Comparison of ENCODE assay signal across 9 cellular contexts in the genomic region with DNA sequence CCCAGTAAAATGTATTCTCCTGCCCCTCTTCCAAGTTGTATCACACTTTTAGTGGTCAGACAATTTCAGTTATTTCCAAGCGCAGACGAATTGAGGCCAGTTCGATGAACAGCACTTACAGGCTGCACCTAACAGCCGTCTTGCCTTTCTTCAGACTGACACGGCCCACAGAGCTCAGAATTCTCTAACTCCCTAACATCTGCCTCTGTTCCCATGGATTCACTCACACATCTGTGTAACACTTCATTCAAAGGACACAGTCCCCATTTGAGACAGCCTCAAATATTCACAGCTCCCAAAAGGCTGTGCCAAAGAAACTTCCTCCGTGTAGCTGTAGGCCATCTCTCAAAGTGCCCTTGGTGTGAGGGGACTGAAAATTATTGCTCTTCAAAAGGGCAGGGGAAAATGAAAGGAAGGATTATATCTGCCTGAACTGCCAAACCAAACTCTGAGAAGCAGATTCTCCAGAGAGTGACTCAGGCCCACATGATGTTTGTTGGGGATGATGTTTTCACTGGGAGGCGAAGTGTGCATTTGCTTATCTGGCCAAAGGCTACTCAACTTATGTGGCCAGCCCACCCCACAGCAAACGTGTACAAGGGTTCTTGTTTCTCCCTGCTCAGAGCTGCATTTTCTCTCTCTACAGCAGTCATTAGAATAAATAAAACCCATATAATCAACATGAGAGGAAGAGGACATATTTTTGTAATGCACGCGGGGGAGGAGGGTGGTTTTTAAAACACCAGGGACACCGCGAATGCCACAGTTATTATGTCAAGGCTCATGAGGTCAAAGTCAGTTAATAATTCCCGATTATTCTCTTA.
DNase-seq lines count a peak whose midpoint lies in the region; ATAC-seq and TF ChIP-seq lines count a peak whose summit lies in the region.
"Had no signal": no experiment of that assay in that cellular context is flagged by ENCODE, and none has a peak within 500 bp of the region (broad histone marks: within the 10 kb centered on the region; RNA-seq: fewer than 3 reads in every experiment).

No MANE protein-coding gene starts in this region.

- WGBS in gastroesophageal sphincter (ENCODE audit: low coverage in 1 of 2), 2 donors: 34 to 39% methylated on average over 11 to 12 of the region's 13 CpGs
- WGBS in trophoblast cell (ENCODE audit: extremely low coverage, insufficient coverage, insufficient read length): no CpG with 5 or more reads among the region's 13 CpGs

- no peak for TF ChIP-seq POLR2A in gastroesophageal sphincter (IDR thresholded peaks at IDR 0.05)

- peak; percentile 40 for ATAC-seq in gastroesophageal sphincter

- TF ChIP-seq CTCF in BJ (IDR thresholded peaks at IDR 0.05; ENCODE audit: insufficient read depth, low read depth, low read length) (no peak), gastroesophageal sphincter (IDR thresholded peaks at IDR 0.05) (no peak)

- H3K27ac ChIP-seq in gastroesophageal sphincter (peak overlapping the region; percentile 80 to 94 (median 83)), trophoblast cell (ENCODE audit: low read depth, low read length) (peak overlapping the region; percentile 100)

- peak overlapping the region; percentile 72 for H2AFZ ChIP-seq in trophoblast cell (ENCODE audit: insufficient read depth, low read length, poor library complexity)

- peaks cover 22% of the 10 kb centered on the region for H3K79me2 ChIP-seq in trophoblast cell (ENCODE audit: control insufficient read depth, insufficient read depth, low read length, poor library complexity)

- no peak overlapping the region for H3K4me2 ChIP-seq in trophoblast cell (ENCODE audit: low read length)

- H3K9me3 ChIP-seq in gastroesophageal sphincter (no peaks in the 10 kb centered on the region), trophoblast cell (ENCODE audit: insufficient read depth, low read depth, low read length) (no peaks in the 10 kb centered on the region)

- H4K91ac ChIP-seq in trophoblast cell (ENCODE audit: low read depth, low read length): peak overlapping the region; percentile 100

- H2BK120ac ChIP-seq in trophoblast cell (ENCODE audit: insufficient read depth, low read length, poor library complexity): peak overlapping the region; percentile 99

- TF ChIP-seq EP300 in gastroesophageal sphincter (IDR thresholded peaks at IDR 0.05): no peak

- no peak overlapping the region for H3K4me3 ChIP-seq in BJ (ENCODE audit: low read depth, low read length)
- no peak overlapping the region for H3K4me3 ChIP-seq in gastroesophageal sphincter
- no peak overlapping the region for H3K4me3 ChIP-seq in trophoblast cell (ENCODE audit: low read depth, low read length)

- CTCF ChIA-PET in BJ (lab: Yijun Ruan, JAX): interaction anchor here (0.6 to 7.3 kb wide), 5 partner anchors 15 to 590 kb away, joined by 3 to 54 read pairs (median 4); no protein-coding TSS in a partner anchor

- peak overlapping the region; percentile 95 for H4K12ac ChIP-seq in trophoblast cell (ENCODE audit: low read depth, low read length)

- peak overlapping the region; percentile 95 for H4K8ac ChIP-seq in trophoblast cell (ENCODE audit: low read depth, low read length)

- peak overlapping the region; percentile 95 for H3K4ac ChIP-seq in trophoblast cell (ENCODE audit: low read depth, low read length)

- H3K18ac ChIP-seq in trophoblast cell (ENCODE audit: low read length): peak overlapping the region; percentile 94

- POLR2A ChIA-PET in BJ (lab: Charles Lee): no interaction called here

- H2BK12ac ChIP-seq in trophoblast cell (ENCODE audit: low read length): peak overlapping the region; percentile 97

- H2BK5ac ChIP-seq in trophoblast cell (ENCODE audit: low read depth, low read length, poor library complexity): peak overlapping the region; percentile 93

- H3K36me3 ChIP-seq in BJ (ENCODE audit: control insufficient read depth, insufficient read depth, low read length) (no peaks in the 10 kb centered on the region), gastroesophageal sphincter (no peaks in the 10 kb centered on the region), trophoblast cell (ENCODE audit: control insufficient read depth in 1 of 2, insufficient read depth in 2 of 2, low read length in 2 of 2) (no peaks in the 10 kb centered on the region)

- H3K14ac ChIP-seq in trophoblast cell (ENCODE audit: low read length): peak overlapping the region; percentile 97

- H3K23ac ChIP-seq in trophoblast cell (ENCODE audit: low read length): no peak overlapping the region

- H2AK5ac ChIP-seq in trophoblast cell (ENCODE audit: low read length): peak overlapping the region; percentile 98

- peaks cover 1% of the 10 kb centered on the region; the same call in 1 of the 2 replicates for H3K27me3 ChIP-seq in BJ (ENCODE audit: control insufficient read depth, insufficient read depth, low read length)
- peaks cover 26% of the 10 kb centered on the region for H3K27me3 ChIP-seq in gastroesophageal sphincter
- H3K27me3 ChIP-seq in trophoblast cell (ENCODE audit: insufficient read depth, low read length): no peaks in the 10 kb centered on the region

- H3K79me1 ChIP-seq in trophoblast cell (ENCODE audit: low read length): peaks cover 71% of the 10 kb centered on the region

- H3K4me1 ChIP-seq in gastroesophageal sphincter: peaks cover 28 to 96% (median 33%) of the 10 kb centered on the region in 3 donors
- peaks cover 34 to 50% of the 10 kb centered on the region in 2 experiments for H3K4me1 ChIP-seq in trophoblast cell (ENCODE audit: control insufficient read depth in 1 of 2, insufficient read depth in 2 of 2, low read length in 2 of 2)

- peak overlapping the region; percentile 28 for H3K9ac ChIP-seq in trophoblast cell (ENCODE audit: low read length)

- peak; percentile 68 for DNase-seq in BJ (ENCODE audit: low read depth)
- DNase-seq in T1000 (lab: John Stamatoyannopoulos, UW): peak; percentile 44
- DNase-seq in trophoblast cell: peak; percentile 73 to 83
- no peak for DNase-seq in stimulated activated CD4-positive, alpha-beta T cell treated with anti-CD3 and anti-CD28 coated beads, Interleukin-2, amount 100 ng/mL, for 24 hours
- no peak for DNase-seq in NAMALWA (ENCODE audit: low spot score)
- no peak for DNase-seq in NCI-H1092 (lab: John Stamatoyannopoulos, UW)
- no peak for DNase-seq in NCI-H2171 (lab: John Stamatoyannopoulos, UW)
- DNase-seq: RPMI8226 had no signal

Comparison
In these comparisons a context has a peak if more than half of its experiments do, and no peak if none do; other contexts are left out.
1. DNase-seq: peak in BJ (single experiment), T1000 (single experiment) and trophoblast cell (2 of 2); none in stimulated activated CD4-positive, alpha-beta T cell treated with anti-CD3 and anti-CD28 coated beads, Interleukin-2, amount 100 ng/mL, for 24 hours (0 of 2), NAMALWA (single experiment), NCI-H1092 (single experiment) and NCI-H2171 (single experiment).